Comparison of ENCODE assay signal across 12 cellular contexts in the genomic region with DNA sequence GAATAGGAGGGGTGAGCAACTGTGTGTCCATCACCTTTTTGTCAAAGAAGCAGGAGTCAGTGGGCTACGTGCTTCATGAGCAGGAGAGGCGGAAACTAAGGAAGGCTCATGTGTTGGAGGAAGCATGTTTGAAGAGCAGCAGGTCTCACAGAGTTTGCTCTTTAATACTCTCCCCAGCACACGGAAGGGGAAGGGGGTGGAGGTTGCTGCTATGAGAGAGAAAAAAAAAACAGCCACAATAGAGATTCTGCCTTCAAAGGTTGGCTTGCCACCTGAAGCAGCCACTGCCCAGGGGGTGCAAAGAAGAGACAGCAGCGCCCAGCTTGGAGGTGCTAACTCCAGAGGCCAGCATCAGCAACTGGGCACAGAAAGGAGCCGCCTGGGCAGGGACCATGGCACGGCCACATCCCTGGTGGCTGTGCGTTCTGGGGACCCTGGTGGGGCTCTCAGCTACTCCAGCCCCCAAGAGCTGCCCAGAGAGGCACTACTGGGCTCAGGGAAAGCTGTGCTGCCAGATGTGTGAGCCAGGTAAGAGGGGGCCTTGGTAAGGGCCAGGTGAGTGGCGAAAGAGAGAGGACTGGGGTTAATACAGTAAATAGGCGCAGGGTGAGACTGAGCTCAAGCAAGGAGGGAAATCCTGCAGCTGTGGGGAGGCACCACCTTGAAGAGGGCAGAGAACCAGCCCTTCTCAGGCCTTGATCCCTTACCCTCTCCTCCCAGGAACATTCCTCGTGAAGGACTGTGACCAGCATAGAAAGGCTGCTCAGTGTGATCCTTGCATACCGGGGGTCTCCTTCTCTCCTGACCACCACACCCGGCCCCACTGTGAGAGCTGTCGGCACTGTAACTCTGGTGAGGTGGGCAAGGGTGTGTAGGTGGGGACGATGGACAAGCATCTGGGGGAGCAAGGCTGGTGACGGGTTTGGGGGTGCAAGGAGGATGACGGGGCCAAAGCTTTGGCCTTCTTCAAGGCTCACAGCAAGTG. TPM values are rescaled to one million over a fixed set of nuclear protein-coding genes. Genes with fewer than 3 reads are reported as not detected.
DNase-seq lines count a peak whose midpoint lies in the region; ATAC-seq and TF ChIP-seq lines count a peak whose summit lies in the region.
"Had no signal": no experiment of that assay in that cellular context is flagged by ENCODE, and none has a peak within 500 bp of the region (broad histone marks: within the 10 kb centered on the region; RNA-seq: fewer than 3 reads in every experiment).

A gene (plus strand): TSS at position 252 of the 985 bp plus-strand sequence. CDS start 141 bp downstream, at position 393.

- H3K27ac Mint-ChIP-seq in activated naive CD8-positive, alpha-beta T cell treated with anti-CD3 and anti-CD28 coated beads, Interleukin-2, amount 50 U/mL, for 24 hours: peak within 1 kb of the TSS; percentile 97
- H3K27ac Mint-ChIP-seq: mesothelial cell of epicardium had no signal

- H3K4me3 ChIP-seq in GM12875 (ENCODE audit: low read depth, low read length) (peak within 1 kb of the TSS; percentile 88), Loucy (ENCODE audit: low read length, poor library complexity, severe bottlenecking) (no peak within 1 kb of the TSS), spleen (peak within 1 kb of the TSS; percentile 34 to 76 (median 52))
- H3K4me3 ChIP-seq: right lobe of liver had no signal

- peak within 1 kb of the TSS; percentile 40 for H3K4me2 ChIP-seq in Loucy (ENCODE audit: low read depth, low read length, poor library complexity, severe bottlenecking)

- 60 to 78% (median 69%) methylated on average over 16 of the region's 16 CpGs for WGBS in spleen, 5 donors

- H3K36me3 ChIP-seq in Loucy (ENCODE audit: insufficient read depth, low read length) (no peaks in the 10 kb centered on the region), spleen (peaks cover 0 to 27% (median 2%) of the 10 kb centered on the region in 6 donors)
- H3K36me3 ChIP-seq: right lobe of liver had no signal

- peak within 1 kb of the TSS; percentile 98 for H3K4me3 Mint-ChIP-seq in activated naive CD8-positive, alpha-beta T cell treated with anti-CD3 and anti-CD28 coated beads, Interleukin-2, amount 50 U/mL, for 24 hours
- H3K4me3 Mint-ChIP-seq: mesothelial cell of epicardium had no signal

- no peak for DNase-seq in activated naive CD8-positive, alpha-beta T cell treated with anti-CD3 and anti-CD28 coated beads, Interleukin-2, amount 50 U/mL, for 24 hours
- no peak for DNase-seq in spleen
- DNase-seq in stimulated activated CD4-positive, alpha-beta T cell treated with anti-CD3 and anti-CD28 coated beads, Interleukin-1b, Interleukin-23, amount 100 ng/mL, for 48 hours: no peak
- DNase-seq: dermis blood vessel endothelial cell, DMS53 had no signal

- TF ChIP-seq POLR2A in spleen (IDR thresholded peaks at IDR 0.05): peak in 1 of 3 donors; percentile 5

- H3K9me3 ChIP-seq in Loucy (ENCODE audit: insufficient read depth, low read depth, low read length): no peaks in the 10 kb centered on the region
- no peaks in the 10 kb centered on the region for H3K9me3 ChIP-seq in spleen
- H3K9me3 ChIP-seq: right lobe of liver had no signal

- H3K4me1 ChIP-seq in Loucy (ENCODE audit: insufficient read depth, low read length, poor library complexity, severe bottlenecking) (peaks cover 22% of the 10 kb centered on the region), spleen (peaks cover 0 to 77% (median 36%) of the 10 kb centered on the region in 6 donors)
- H3K4me1 ChIP-seq: right lobe of liver had no signal

- peak within 1 kb of the TSS; percentile 32 for H3K9ac ChIP-seq in Loucy (ENCODE audit: low read depth, low read length, poor library complexity, severe bottlenecking)

- intact Hi-C loops in spleen (cut with DNase I; ENCODE audit: low total_unique reads): no loop called here

- peaks cover 61% of the 10 kb centered on the region for H3K36me3 Mint-ChIP-seq in activated naive CD8-positive, alpha-beta T cell treated with anti-CD3 and anti-CD28 coated beads, Interleukin-2, amount 50 U/mL, for 24 hours (ENCODE audit: low read depth)

- H3K9me3 Mint-ChIP-seq in activated naive CD8-positive, alpha-beta T cell treated with anti-CD3 and anti-CD28 coated beads, Interleukin-2, amount 50 U/mL, for 24 hours: no peaks in the 10 kb centered on the region
- H3K9me3 Mint-ChIP-seq: mesothelial cell of epicardium had no signal

- ATAC-seq in activated naive CD8-positive, alpha-beta T cell treated with anti-CD3 and anti-CD28 coated beads, Interleukin-2, amount 50 U/mL, for 24 hours: peak; percentile 4
- ATAC-seq in HG03139 (IDR thresholded peaks at IDR 0.05; ENCODE audit: unreplicated experiment): no peak
- ATAC-seq in SK-N-SH treated with all-trans-retinoic acid at 6 μM for 48 hours: no peak
- ATAC-seq: HCT116 had no signal

- peaks cover 73% of the 10 kb centered on the region for H3K4me1 Mint-ChIP-seq in activated naive CD8-positive, alpha-beta T cell treated with anti-CD3 and anti-CD28 coated beads, Interleukin-2, amount 50 U/mL, for 24 hours

- TF ChIP-seq CTCF in GM12875 (IDR thresholded peaks at IDR 0.05; ENCODE audit: borderline replicate concordance, insufficient read depth, low read depth, low read length): no peak
- TF ChIP-seq CTCF in Loucy (conservative IDR thresholded peaks at IDR 0.05; ENCODE audit: low read length): no peak
- TF ChIP-seq CTCF in spleen (IDR thresholded peaks at IDR 0.05 in 8 of 11, conservative IDR thresholded peaks at IDR 0.05 in 3 of 11): no peak

- H3K79me2 ChIP-seq in Loucy (ENCODE audit: insufficient read depth, low read length): peaks cover 2% of the 10 kb centered on the region; the same call in 1 of the 2 replicates

- H4K20me1 ChIP-seq in Loucy (ENCODE audit: insufficient read depth, low read length, poor library complexity, severe bottlenecking): no peaks in the 10 kb centered on the region

- H3K9me2 ChIP-seq in Loucy (replicated peaks; ENCODE audit: low read depth, low read length): no peaks in the 10 kb centered on the region

- H2AFZ ChIP-seq in Loucy (ENCODE audit: low read length): 0 out of 2 replicates have a peak within 1 kb of the TSS, but pooled peaks have one; percentile 54

- no peaks in the 10 kb centered on the region for H3K27me3 ChIP-seq in Loucy (ENCODE audit: insufficient read depth, low read length, poor library complexity, severe bottlenecking)
- H3K27me3 ChIP-seq in spleen (replicated peaks in 1 of 7): no peaks in the 10 kb centered on the region
- H3K27me3 ChIP-seq: right lobe of liver had no signal

- H3F3A ChIP-seq in Loucy (ENCODE audit: low read depth): no peaks in the 10 kb centered on the region

- no peaks in the 10 kb centered on the region for H3K27me3 Mint-ChIP-seq in activated naive CD8-positive, alpha-beta T cell treated with anti-CD3 and anti-CD28 coated beads, Interleukin-2, amount 50 U/mL, for 24 hours

- peak within 1 kb of the TSS; percentile 60 to 90 (median 78) for H3K27ac ChIP-seq in spleen
- H3K27ac ChIP-seq: right lobe of liver had no signal

TF ChIP-seq in SK-N-SH treated with all-trans-retinoic acid at 6 μM for 48 hours, 23 proteins besides CTCF, POLR2A, EP300 and RAD21:
- no peak for TF ChIP-seq SNAI2 (CRISPR knock-in tag; IDR thresholded peaks at IDR 0.05)
- no peak for TF ChIP-seq OSR1 (CRISPR knock-in tag; IDR thresholded peaks at IDR 0.05)
- TF ChIP-seq, protein P1, sequence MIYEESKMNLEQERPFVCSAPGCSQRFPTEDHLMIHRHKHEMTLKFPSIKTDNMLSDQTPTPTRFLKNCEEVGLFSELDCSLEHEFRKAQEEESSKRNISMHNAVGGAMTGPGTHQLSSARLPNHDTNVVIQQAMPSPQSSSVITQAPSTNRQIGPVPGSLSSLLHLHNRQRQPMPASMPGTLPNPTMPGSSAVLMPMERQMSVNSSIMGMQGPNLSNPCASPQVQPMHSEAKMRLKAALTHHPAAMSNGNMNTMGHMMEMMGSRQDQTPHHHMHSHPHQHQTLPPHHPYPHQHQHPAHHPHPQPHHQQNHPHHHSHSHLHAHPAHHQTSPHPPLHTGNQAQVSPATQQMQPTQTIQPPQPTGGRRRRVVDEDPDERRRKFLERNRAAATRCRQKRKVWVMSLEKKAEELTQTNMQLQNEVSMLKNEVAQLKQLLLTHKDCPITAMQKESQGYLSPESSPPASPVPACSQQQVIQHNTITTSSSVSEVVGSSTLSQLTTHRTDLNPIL (CRISPR knock-in tag; IDR thresholded peaks at IDR 0.05; ENCODE audit: low read depth): no peak
- TF ChIP-seq GLIS3 (CRISPR knock-in tag; IDR thresholded peaks at IDR 0.05): no peak
- no peak for TF ChIP-seq ESRRG (CRISPR knock-in tag; IDR thresholded peaks at IDR 0.05)
- TF ChIP-seq TOX (CRISPR knock-in tag; IDR thresholded peaks at IDR 0.05; ENCODE audit: borderline replicate concordance): no peak
- no peak for TF ChIP-seq ARNTL (CRISPR knock-in tag; IDR thresholded peaks at IDR 0.05; ENCODE audit: borderline replicate concordance, low read depth)
- no peak for TF ChIP-seq ZNF8 (CRISPR knock-in tag; IDR thresholded peaks at IDR 0.05)
- TF ChIP-seq CSDC2 (CRISPR knock-in tag; IDR thresholded peaks at IDR 0.05): no peak
- no peak for TF ChIP-seq ZFP3 (CRISPR knock-in tag; IDR thresholded peaks at IDR 0.05)
- no peak for TF ChIP-seq ZC3H10 (CRISPR knock-in tag; IDR thresholded peaks at IDR 0.05)
- TF ChIP-seq ZNF565 (CRISPR knock-in tag; conservative IDR thresholded peaks at IDR 0.05; ENCODE audit: low read depth): no peak
- TF ChIP-seq, protein P2, sequence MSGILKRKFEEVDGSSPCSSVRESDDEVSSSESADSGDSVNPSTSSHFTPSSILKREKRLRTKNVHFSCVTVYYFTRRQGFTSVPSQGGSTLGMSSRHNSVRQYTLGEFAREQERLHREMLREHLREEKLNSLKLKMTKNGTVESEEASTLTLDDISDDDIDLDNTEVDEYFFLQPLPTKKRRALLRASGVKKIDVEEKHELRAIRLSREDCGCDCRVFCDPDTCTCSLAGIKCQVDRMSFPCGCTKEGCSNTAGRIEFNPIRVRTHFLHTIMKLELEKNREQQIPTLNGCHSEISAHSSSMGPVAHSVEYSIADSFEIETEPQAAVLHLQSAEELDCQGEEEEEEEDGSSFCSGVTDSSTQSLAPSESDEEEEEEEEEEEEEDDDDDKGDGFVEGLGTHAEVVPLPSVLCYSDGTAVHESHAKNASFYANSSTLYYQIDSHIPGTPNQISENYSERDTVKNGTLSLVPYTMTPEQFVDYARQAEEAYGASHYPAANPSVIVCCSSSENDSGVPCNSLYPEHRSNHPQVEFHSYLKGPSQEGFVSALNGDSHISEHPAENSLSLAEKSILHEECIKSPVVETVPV (CRISPR knock-in tag; IDR thresholded peaks at IDR 0.05): no peak

RNA-seq across cellular contexts. Expression of the gene that starts here (rescaled TPM):
- 10 to 100 TPM; 49.2 to 97.2 (median 59.2) TPM for total RNA-seq in spleen
- polyA plus RNA-seq in spleen: 100 to 1,000 TPM; 128 to 193 (median 178) TPM
- total RNA-seq: dermis blood vessel endothelial cell, mesothelial cell of epicardium had no signal
